In genomic region chr10:77060913-77061312, GRCh38 we compare ENCODE assay signal across 19 cellular contexts.
"Had no signal": no experiment of that assay in that cellular context is flagged by ENCODE, and none has a peak within 500 bp of the region (broad histone marks: within the 10 kb centered on the region; RNA-seq: fewer than 3 reads in every experiment).

No MANE protein-coding gene starts in this region.

- H3K27ac ChIP-seq: coronary artery, dorsolateral prefrontal cortex, esophagus muscularis mucosa, foreskin keratinocyte, gastroesophageal sphincter, heart left ventricle, hepatocyte, left lung, lower lobe of right lung had no signal

- DNase-seq: dermis blood vessel endothelial cell; dorsolateral prefrontal cortex; effector CD4-positive, alpha-beta T cell; effector memory CD4-positive, alpha-beta T cell; foreskin keratinocyte; heart left ventricle; hypothalamus; left cardiac atrium; left lung; left ventricle myocardium superior; lower lobe of right lung; mesenchymal stem cell; mucosa of descending colon; naive B cell had no signal

- H3K4me1 ChIP-seq: esophagus muscularis mucosa, foreskin keratinocyte, left lung, lower lobe of right lung had no signal

- H3K27ac Mint-ChIP-seq: mesothelial cell of epicardium, naive B cell had no signal

- H2AFZ ChIP-seq: hepatocyte had no signal

- H3K4me3 ChIP-seq: coronary artery, dorsolateral prefrontal cortex, esophagus muscularis mucosa, gastroesophageal sphincter, heart left ventricle, hepatocyte, left lung, lower lobe of right lung, mucosa of descending colon had no signal

- H3K4me3 Mint-ChIP-seq: mesothelial cell of epicardium, naive B cell had no signal

- H3K36me3 Mint-ChIP-seq: naive B cell had no signal

- H3K36me3 ChIP-seq: heart left ventricle, left lung, lower lobe of right lung had no signal

- H3K9me3 ChIP-seq: esophagus muscularis mucosa, gastroesophageal sphincter, left lung, lower lobe of right lung, mucosa of descending colon had no signal

- H3K27me3 Mint-ChIP-seq: naive B cell had no signal

- ATAC-seq: foreskin keratinocyte, gastroesophageal sphincter, heart left ventricle, left cardiac atrium, left lung, left ventricle myocardium superior, lower lobe of right lung, mucosa of descending colon had no signal

- H3K4me2 ChIP-seq: hepatocyte had no signal

- H3K4me1 Mint-ChIP-seq: mesothelial cell of epicardium, naive B cell had no signal

- H3K27me3 ChIP-seq: dorsolateral prefrontal cortex, esophagus muscularis mucosa, foreskin keratinocyte, gastroesophageal sphincter, heart left ventricle, hepatocyte, left lung had no signal
